ENCODE assay signal across 13 cellular contexts in genomic region chr1:11227106-11228077, GRCh38. TPM values are rescaled to one million over a fixed set of nuclear protein-coding genes. Genes with fewer than 3 reads are reported as not detected.
DNase-seq lines count a peak whose midpoint lies in the region; ATAC-seq, FAIRE-seq and TF ChIP-seq lines count a peak whose summit lies in the region.
"Had no signal": no experiment of that assay in that cellular context is flagged by ENCODE, and none has a peak within 500 bp of the region (broad histone marks: within the 10 kb centered on the region; RNA-seq: fewer than 3 reads in every experiment).

No MANE protein-coding gene starts in this region.

- H3F3A ChIP-seq in DOHH2 (ENCODE audit: control insufficient read depth, insufficient read depth): peaks cover 2% of the 10 kb centered on the region; the same call in 1 of the 2 replicates

- H3K79me2 ChIP-seq in DOHH2 (ENCODE audit: control insufficient read depth, low read length): peaks cover 4% of the 10 kb centered on the region; the same call in 1 of the 2 replicates
- H3K79me2 ChIP-seq in K562 (ENCODE audit: control insufficient read depth, insufficient read depth, low read length): no peaks in the 10 kb centered on the region

- in situ Hi-C loops in KBM-7 (cut with MboI; ENCODE audit: low pct_unique_long_range_greater_than_20kb, low sequenced_read_pairs): no loop called here
- in situ Hi-C loops in K562 (cut with MboI): no loop called here

- no peaks in the 10 kb centered on the region for H4K20me1 ChIP-seq in DOHH2 (ENCODE audit: control insufficient read depth, insufficient read depth, low read depth, low read length)
- peaks cover 5% of the 10 kb centered on the region; the same call in 1 of the 2 replicates for H4K20me1 ChIP-seq in K562 (replicated peaks; ENCODE audit: control insufficient read depth, insufficient read depth, low read length)

- CTCF ChIA-PET in K562 (lab: Yijun Ruan, JAX; ENCODE audit: low intra/inter-chr PET ratio): no interaction called here

- peak overlapping the region; percentile 63 for H3K4me3 ChIP-seq in DOHH2 (ENCODE audit: low read length)
- no peak overlapping the region for H3K4me3 ChIP-seq in K562
- H3K4me3 ChIP-seq in upper lobe of right lung: no peak overlapping the region
- H3K4me3 ChIP-seq: left lung had no signal

- BruUV-seq in K562 (replicated peaks; lab: Mats Ljungman, UMichigan): no TSS peak

- TF ChIP-seq POLR2A in K562 (conservative IDR thresholded peaks at IDR 0.05): no peak

- intact Hi-C loops in K562 (cut with micrococcal nuclease) (no loop called here), upper lobe of right lung (cut with DNase I) (no loop called here)

- no peak overlapping the region for H2AFZ ChIP-seq in K562 (ENCODE audit: low read depth, low read length)

- no peaks in the 10 kb centered on the region for H3K9me2 ChIP-seq in DOHH2 (replicated peaks; ENCODE audit: control insufficient read depth, low read length)

- peak; percentile 30 for DNase-seq in KBM-7
- peak in 2 of 4 experiments; percentile 16 to 36 for DNase-seq in K562 (ENCODE audit: extremely low read depth in 1 of 4, low spot score in 3 of 4)
- DNase-seq in upper lobe of right lung: no peak
- no peak for DNase-seq in ureter (ENCODE audit: low spot score)
- no peak for DNase-seq in NCI-H524 (lab: John Stamatoyannopoulos, UW)
- DNase-seq in NCI-H748 (lab: John Stamatoyannopoulos, UW; ENCODE audit: unreplicated experiment): no peak
- DNase-seq: activated CD4-positive, CD25-positive, alpha-beta regulatory T cell treated with anti-CD3 and anti-CD28 coated beads, Interleukin-2, amount 50 U/mL, for 72 hours; left lung; NCI-H1417 had no signal

- H3K9me3 ChIP-seq in DOHH2 (ENCODE audit: control insufficient read depth, insufficient read depth, low read length) (no peaks in the 10 kb centered on the region), K562 (replicated peaks; ENCODE audit: control insufficient read depth, insufficient read depth, low read depth, low read length) (no peaks in the 10 kb centered on the region), upper lobe of right lung (no peaks in the 10 kb centered on the region)
- H3K9me3 ChIP-seq: left lung had no signal

- H3K27ac ChIP-seq in DOHH2 (ENCODE audit: low read depth, low read length) (peak overlapping the region; percentile 49), K562 (ENCODE audit: extremely low read depth, low read depth, low read length) (peak overlapping the region; percentile 17; the same call in 2 of the 3 replicates), upper lobe of right lung (no peak overlapping the region)
- H3K27ac ChIP-seq: left lung had no signal

- H3K4me2 ChIP-seq in DOHH2 (ENCODE audit: low read length) (peak overlapping the region; percentile 79), K562 (ENCODE audit: insufficient read depth, low read length) (no peak overlapping the region)

- FAIRE-seq in K562 (lab: Jason Lieb, UNC): no peak
- FAIRE-seq: D721Med had no signal

- POLR2A ChIA-PET in K562 (lab: Yijun Ruan, JAX): interaction anchor here (1.0 to 2.2 kb wide), 5 partner anchors 13 to 418 kb away, joined by 4 to 7 read pairs (median 5); no protein-coding TSS in a partner anchor

- 50% methylated on average over 10 of the region's 10 CpGs for WGBS in K562 (ENCODE audit: insufficient coverage, low coverage, missing lambda C conversion rate)

- H3K36me3 ChIP-seq in DOHH2 (ENCODE audit: control insufficient read depth, low read length): peaks cover 80% of the 10 kb centered on the region
- peaks cover 87% of the 10 kb centered on the region for H3K36me3 ChIP-seq in K562 (ENCODE audit: control insufficient read depth, insufficient read depth, low read length)
- H3K36me3 ChIP-seq in upper lobe of right lung: peaks cover 91% of the 10 kb centered on the region

- H3K9me1 ChIP-seq in K562 (ENCODE audit: control insufficient read depth, insufficient read depth, low read length): no peaks in the 10 kb centered on the region

- peak; percentile 67 for ATAC-seq in GM19395 (IDR thresholded peaks at IDR 0.05; ENCODE audit: unreplicated experiment)
- ATAC-seq in K562: peak; percentile 47; the same call in 2 of the 3 replicates
- ATAC-seq in upper lobe of right lung: no peak
- ATAC-seq: left lung, Panc1 had no signal

- no peak for TF ChIP-seq CTCF in DOHH2 (IDR thresholded peaks at IDR 0.05; ENCODE audit: low read depth, low read length, poor library complexity, severe bottlenecking)
- no peak for TF ChIP-seq CTCF in K562 (IDR thresholded peaks at IDR 0.05 in 2 of 3, conservative IDR thresholded peaks at IDR 0.05 in 1 of 3; ENCODE audit: insufficient read depth in 2 of 3, low read depth in 1 of 3, low read length in 3 of 3)
- TF ChIP-seq CTCF in upper lobe of right lung (IDR thresholded peaks at IDR 0.05): no peak

- TF ChIP-seq EP300 in K562 (IDR thresholded peaks at IDR 0.05; ENCODE audit: low read length): no peak

- no peak overlapping the region; a peak in 1 of 4 replicates for H3K9ac ChIP-seq in K562 (ENCODE audit: insufficient read depth in 1 of 2, low read depth in 2 of 2, low read length in 2 of 2)

- H3K27me3 ChIP-seq in DOHH2 (ENCODE audit: control insufficient read depth, low read length) (no peaks in the 10 kb centered on the region), K562 (ENCODE audit: control insufficient read depth in 2 of 2, insufficient read depth in 2 of 2, low read length in 2 of 2) (no peaks in the 10 kb centered on the region), upper lobe of right lung (no peaks in the 10 kb centered on the region)
- H3K27me3 ChIP-seq: left lung had no signal

- peaks cover 39% of the 10 kb centered on the region for H3K4me1 ChIP-seq in DOHH2 (ENCODE audit: control insufficient read depth, low read length)
- H3K4me1 ChIP-seq in K562 (replicated peaks in 1 of 2; ENCODE audit: control insufficient read depth in 2 of 2, insufficient read depth in 2 of 2, low read length in 2 of 2): peaks cover 0 to 9% of the 10 kb centered on the region in 2 experiments; a peak in 3 of 5 replicates
- H3K4me1 ChIP-seq in upper lobe of right lung: no peaks in the 10 kb centered on the region
- H3K4me1 ChIP-seq: left lung had no signal

- no peak for TF ChIP-seq RAD21 in K562 (CRISPR knock-in tag; conservative IDR thresholded peaks at IDR 0.05 in 1 of 2, IDR thresholded peaks at IDR 0.05 in 1 of 2)

RNA-seq across cellular contexts. Expression of gene MTOR, which starts 35.0 kb away (rescaled TPM):
- 234 and 244 TPM in 2 replicates for total RNA-seq in K562 (2011; cell fraction: chromatin; rRNA removed; ENCODE audit: low replicate concordance)
- total RNA-seq in K562 (2011; cell fraction: nucleolus; rRNA removed): 128 and 134 TPM in 2 replicates
- total RNA-seq in K562 (2011; cell fraction: nucleoplasm; rRNA removed): 155 and 169 TPM in 2 replicates
- 49.0 and 53.6 TPM in 2 replicates for total RNA-seq in K562 (2014; rRNA removed)
- 53.3 and 59.5 TPM in 2 replicates for total RNA-seq in K562 (2014; rRNA removed; fragmentation: Illumina TruSeq; extraction: Trizol)
- 55.6 and 57.7 TPM in 2 replicates for total RNA-seq in K562 (2015; rRNA removed; fragmentation: Illumina TruSeq; extraction: Trizol)
- 67.1 and 71.4 TPM in 2 replicates for total RNA-seq in K562 (2021)
- 51.9 and 54.7 TPM in 2 replicates for polyA plus RNA-seq in K562 (2011; rRNA removed)
- polyA plus RNA-seq in K562 (2011; cell fraction: cytosol; rRNA removed): 37.2 and 38.9 TPM in 2 replicates
- polyA plus RNA-seq in K562 (2011; cell fraction: nucleus; rRNA removed): 127 and 175 TPM in 2 replicates
- 43.9 and 49.7 TPM in 2 replicates for polyA plus RNA-seq in K562 (2012)
- 58.6 and 65.0 TPM in 2 replicates for polyA plus RNA-seq in K562 (2014; fragmentation: Illumina TruSeq; extraction: Trizol)
- 10 to 100 TPM; 11.4 to 16.3 TPM for polyA plus RNA-seq in K562 (2014; fragmentation: Nextera tagmentation; extraction: Ambion mirVana)
- polyA plus RNA-seq in K562 (2014; rRNA removed): 52.2 and 52.9 TPM in 2 replicates
- 120 TPM in 2 replicates for polyA minus RNA-seq in K562 (2011; rRNA and poly(A)+ RNA removed)
- 47.9 and 55.8 TPM in 2 replicates for polyA minus RNA-seq in K562 (2011; cell fraction: cytosol; rRNA and poly(A)+ RNA removed)
- 59.9 and 83.1 TPM in 2 replicates for polyA minus RNA-seq in K562 (2011; cell fraction: nucleus; rRNA and poly(A)+ RNA removed)
- total RNA-seq in upper lobe of right lung: 32.3 TPM
- total RNA-seq in ureter: 59.2 TPM

RNA-seq across cellular contexts. Expression of gene ANGPTL7, which starts 38.2 kb away (rescaled TPM):
- not detected in 2 replicates for total RNA-seq in K562 (2011; cell fraction: chromatin; rRNA removed; ENCODE audit: low replicate concordance)
- not detected in 2 replicates for total RNA-seq in K562 (2011; cell fraction: nucleolus; rRNA removed)
- total RNA-seq in K562 (2011; cell fraction: nucleoplasm; rRNA removed): not detected in 2 replicates
- total RNA-seq in K562 (2014; rRNA removed): not detected in 2 replicates
- not detected in 2 replicates for total RNA-seq in K562 (2014; rRNA removed; fragmentation: Illumina TruSeq; extraction: Trizol)
- total RNA-seq in K562 (2015; rRNA removed; fragmentation: Illumina TruSeq; extraction: Trizol): not detected in 2 replicates
- total RNA-seq in K562 (2021): not detected in 2 replicates
- polyA plus RNA-seq in K562 (2011; rRNA removed): not detected in 2 replicates
- not detected in 2 replicates for polyA plus RNA-seq in K562 (2011; cell fraction: cytosol; rRNA removed)
- not detected in 2 replicates for polyA plus RNA-seq in K562 (2011; cell fraction: nucleus; rRNA removed)
- polyA plus RNA-seq in K562 (2012): 0.03 and 0.12 TPM in 2 replicates
- not detected in 2 replicates for polyA plus RNA-seq in K562 (2014; fragmentation: Illumina TruSeq; extraction: Trizol)
- polyA plus RNA-seq in K562 (2014; fragmentation: Nextera tagmentation; extraction: Ambion mirVana): not detected
- polyA plus RNA-seq in K562 (2014; rRNA removed): not detected in 2 replicates
- polyA minus RNA-seq in K562 (2011; rRNA and poly(A)+ RNA removed): not detected in 2 replicates
- polyA minus RNA-seq in K562 (2011; cell fraction: cytosol; rRNA and poly(A)+ RNA removed): not detected in 2 replicates
- not detected in 2 replicates for polyA minus RNA-seq in K562 (2011; cell fraction: nucleus; rRNA and poly(A)+ RNA removed)
- 1.1 TPM for total RNA-seq in upper lobe of right lung
- 1.4 TPM for total RNA-seq in ureter

RNA-seq across cellular contexts. Expression of gene UBIAD1, which starts 45.6 kb away (rescaled TPM):
- 33.9 and 77.3 TPM in 2 replicates for total RNA-seq in K562 (2011; cell fraction: chromatin; rRNA removed; ENCODE audit: low replicate concordance)
- 66.1 and 66.7 TPM in 2 replicates for total RNA-seq in K562 (2011; cell fraction: nucleolus; rRNA removed)
- total RNA-seq in K562 (2011; cell fraction: nucleoplasm; rRNA removed): 56.1 and 65.5 TPM in 2 replicates
- total RNA-seq in K562 (2014; rRNA removed): 12.6 and 16.1 TPM in 2 replicates
- 16.9 and 17.5 TPM in 2 replicates for total RNA-seq in K562 (2014; rRNA removed; fragmentation: Illumina TruSeq; extraction: Trizol)
- 21.1 and 22.3 TPM in 2 replicates for total RNA-seq in K562 (2015; rRNA removed; fragmentation: Illumina TruSeq; extraction: Trizol)
- total RNA-seq in K562 (2021): 30.5 and 34.3 TPM in 2 replicates
- 22.7 and 23.8 TPM in 2 replicates for polyA plus RNA-seq in K562 (2011; rRNA removed)
- 32.6 and 43.7 TPM in 2 replicates for polyA plus RNA-seq in K562 (2011; cell fraction: cytosol; rRNA removed)
- polyA plus RNA-seq in K562 (2011; cell fraction: nucleus; rRNA removed): 13.0 and 14.5 TPM in 2 replicates
- 17.8 and 18.4 TPM in 2 replicates for polyA plus RNA-seq in K562 (2012)
- 31.3 and 34.6 TPM in 2 replicates for polyA plus RNA-seq in K562 (2014; fragmentation: Illumina TruSeq; extraction: Trizol)
- polyA plus RNA-seq in K562 (2014; fragmentation: Nextera tagmentation; extraction: Ambion mirVana): 1 to 10 TPM; 6.2 to 7.2 TPM
- 23.8 and 25.0 TPM in 2 replicates for polyA plus RNA-seq in K562 (2014; rRNA removed)
- polyA minus RNA-seq in K562 (2011; rRNA and poly(A)+ RNA removed): 33.0 and 43.8 TPM in 2 replicates
- 21.5 and 26.2 TPM in 2 replicates for polyA minus RNA-seq in K562 (2011; cell fraction: cytosol; rRNA and poly(A)+ RNA removed)
- 17.5 and 25.4 TPM in 2 replicates for polyA minus RNA-seq in K562 (2011; cell fraction: nucleus; rRNA and poly(A)+ RNA removed)
- 15.3 TPM for total RNA-seq in upper lobe of right lung
- 20.3 TPM for total RNA-seq in ureter
